ENCODE assay signal across 27 cellular contexts in the genomic region with DNA sequence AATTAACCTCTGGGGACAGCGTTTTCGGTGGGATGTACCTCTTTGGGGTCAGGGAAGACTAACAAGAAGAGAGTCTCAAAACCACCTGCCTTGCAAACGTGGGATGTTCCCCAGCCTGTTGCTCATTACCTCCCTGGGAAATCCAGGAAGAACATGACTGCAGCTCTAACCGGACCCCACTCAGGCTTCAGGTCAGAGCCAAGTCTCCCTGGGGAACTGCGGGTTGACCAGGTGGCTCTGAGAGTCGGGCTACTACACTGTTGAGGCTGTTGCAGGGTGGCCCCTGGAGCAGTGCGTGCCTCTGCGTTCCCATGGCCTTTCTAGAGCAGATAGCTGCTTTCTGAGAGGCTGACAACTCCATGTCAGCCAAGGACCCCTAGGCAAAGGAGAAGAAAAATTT.
"Had no signal": no experiment of that assay in that cellular context is flagged by ENCODE, and none has a peak within 500 bp of the region (broad histone marks: within the 10 kb centered on the region; RNA-seq: fewer than 3 reads in every experiment).

No MANE protein-coding gene starts in this region.

- H3K4me1 ChIP-seq: breast epithelium, esophagus squamous epithelium had no signal

- H3K27ac ChIP-seq: ascending aorta, breast epithelium, cardiac muscle cell, epithelial cell of prostate, esophagus squamous epithelium, gastroesophageal sphincter, WERI-Rb-1 had no signal

- H3K4me3 ChIP-seq: ascending aorta, breast epithelium, cardiac muscle cell, esophagus squamous epithelium, gastroesophageal sphincter had no signal

- DNase-seq: activated B cell treated with CpG ODN at 0.5 μM for 24 hours; activated CD4-positive, alpha-beta T cell treated with anti-CD3 and anti-CD28 coated beads for 48 hours; activated CD4-positive, alpha-beta T cell treated with anti-CD3 and anti-CD28 coated beads, Interleukin-2, amount 50 U/mL, for 1 hour; activated CD4-positive, alpha-beta T cell treated with anti-CD3 and anti-CD28 coated beads, Interleukin-2, amount 50 U/mL, for 48 hours; activated CD8-positive, alpha-beta memory T cell treated with anti-CD3 and anti-CD28 coated beads for 24 hours; activated CD8-positive, alpha-beta T cell treated with anti-CD3 and anti-CD28 coated beads for 36 hours; activated effector memory CD4-positive, alpha-beta T cell treated with Interleukin-2 at 50 U/mL for 16 hours; activated gamma-delta T cell treated with Interleukin-2 at 50 U/mL for 16 hours; activated naive CD4-positive, alpha-beta T cell treated with anti-CD3 and anti-CD28 coated beads, Interleukin-2, amount 50 U/mL, for 16 hours; activated naive CD4-positive, alpha-beta T cell treated with Interleukin-2 at 50 U/mL for 16 hours; activated T-cell treated with anti-CD3 and anti-CD28 coated beads, Interleukin-2, amount 50 U/mL, for 4 hours; cortex of kidney; dermis blood vessel endothelial cell; effector CD8-positive, alpha-beta T cell; esophagus squamous epithelium; foreskin melanocyte; SW 1271; T-cell; T1000; WERI-Rb-1 had no signal

- H3K36me3 ChIP-seq: ascending aorta, breast epithelium, cardiac muscle cell, esophagus squamous epithelium, gastroesophageal sphincter, WERI-Rb-1 had no signal

- H3K9me3 ChIP-seq: ascending aorta, breast epithelium, esophagus squamous epithelium, gastroesophageal sphincter had no signal

- ATAC-seq: activated CD4-positive, CD25-positive, alpha-beta regulatory T cell treated with anti-CD3 and anti-CD28 coated beads, Interleukin-2, amount 50 U/mL, for 24 hours; activated CD8-positive, alpha-beta T cell treated with anti-CD3 and anti-CD28 coated beads for 36 hours; activated T-cell treated with anti-CD3 and anti-CD28 coated beads, Interleukin-2, amount 50 U/mL, for 4 hours; activated T-helper 17 cell treated with anti-CD3 and anti-CD28 coated beads, Interleukin-2, amount 50 U/mL, for 72 hours; gastroesophageal sphincter; T-cell had no signal

- H3K27me3 ChIP-seq: ascending aorta, cardiac muscle cell had no signal
